17 cellular contexts compared by ENCODE assay signal in the genomic region with DNA sequence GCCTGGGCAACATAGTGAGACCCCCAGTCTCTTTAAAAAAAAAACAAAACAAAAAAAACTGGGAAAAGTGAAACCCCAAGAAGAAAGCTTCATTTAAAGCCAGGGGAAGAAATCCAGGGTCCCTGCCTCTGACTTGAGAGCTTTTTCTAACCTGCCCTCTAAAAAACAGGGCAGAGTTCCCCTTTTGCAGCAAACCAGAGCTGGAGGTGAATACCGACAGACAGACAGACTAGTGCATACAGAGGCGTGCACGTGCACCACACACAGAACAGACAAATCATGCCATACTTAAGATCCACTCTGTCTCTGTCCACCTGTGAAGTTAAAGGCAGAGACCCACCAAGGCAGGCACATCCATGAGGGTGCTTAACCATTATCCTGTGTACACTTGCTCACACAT. TPM values are rescaled to one million over a fixed set of nuclear protein-coding genes. Genes with fewer than 3 reads are reported as not detected.
DNase-seq lines count a peak whose midpoint lies in the region; ATAC-seq, FAIRE-seq and TF ChIP-seq lines count a peak whose summit lies in the region.
"Had no signal": no experiment of that assay in that cellular context is flagged by ENCODE, and none has a peak within 500 bp of the region (broad histone marks: within the 10 kb centered on the region; RNA-seq: fewer than 3 reads in every experiment).

No MANE protein-coding gene starts in this region.

- no peaks in the 10 kb centered on the region for H3K27me3 ChIP-seq in Panc1 (ENCODE audit: control insufficient read depth, insufficient read depth, low read length)
- no peaks in the 10 kb centered on the region for H3K27me3 ChIP-seq in astrocyte (ENCODE audit: insufficient read depth, low read length)

- H3K4me3 ChIP-seq in Panc1 (ENCODE audit: low read depth in 2 of 2, low read length in 2 of 2) (no peak overlapping the region), astrocyte (ENCODE audit: insufficient read depth, low read depth, low read length) (no peak overlapping the region)
- H3K4me3 ChIP-seq: SK-N-MC had no signal

- ATAC-seq in Panc1 (peak; percentile 21; the same call in 1 of the 2 replicates), HG03457 (IDR thresholded peaks at IDR 0.05; ENCODE audit: unreplicated experiment) (no peak)
- peak; percentile 28 to 43 for ATAC-seq in stimulated activated naive B cell treated with anti-CD40 and anti-IgM and Interleukin-4, amounts not matched to agents 10 μg/mL and 1 μg/mL and 100 μg/mL, for 72 hours (replicated peaks)

- H3K36me3 Mint-ChIP-seq in activated naive CD4-positive, alpha-beta T cell treated with anti-CD3 and anti-CD28 coated beads, Interleukin-2, amount 50 U/mL, for 24 hours: peaks cover 9% of the 10 kb centered on the region
- peaks cover 12% of the 10 kb centered on the region for H3K36me3 Mint-ChIP-seq in astrocyte (ENCODE audit: low read depth, unreplicated experiment)
- peaks cover 18 to 24% of the 10 kb centered on the region in 2 donors for H3K36me3 Mint-ChIP-seq in stimulated activated naive B cell treated with anti-CD40 and anti-IgM and Interleukin-4, amounts not matched to agents 10 μg/mL and 1 μg/mL and 100 μg/mL, for 72 hours
- H3K36me3 Mint-ChIP-seq in type B pancreatic cell: peaks cover 3% of the 10 kb centered on the region

- in situ Hi-C loops in Panc1 (cut with HindIII; ENCODE audit: low pct_unique_long_range_greater_than_20kb, low sequenced_read_pairs): no loop called here

- TF ChIP-seq CTCF in Panc1 (IDR thresholded peaks at IDR 0.05) (no peak), astrocyte (IDR thresholded peaks at IDR 0.05; ENCODE audit: insufficient read depth, low read depth, low read length) (no peak), type B pancreatic cell (conservative IDR thresholded peaks at IDR 0.05) (no peak)

- POLR2A ChIA-PET in Panc1 (lab: Charles Lee): no interaction called here

- H3K4me1 ChIP-seq in Panc1 (ENCODE audit: control insufficient read depth, insufficient read depth, low read length) (peaks cover 7% of the 10 kb centered on the region; the same call in 1 of the 2 replicates), astrocyte (ENCODE audit: insufficient read depth, low read length) (peaks cover 12% of the 10 kb centered on the region)

- H3K4me3 Mint-ChIP-seq in activated naive CD4-positive, alpha-beta T cell treated with anti-CD3 and anti-CD28 coated beads, Interleukin-2, amount 50 U/mL, for 24 hours: no peak overlapping the region
- no peak overlapping the region for H3K4me3 Mint-ChIP-seq in astrocyte (ENCODE audit: unreplicated experiment)
- H3K4me3 Mint-ChIP-seq in stimulated activated naive B cell treated with anti-CD40 and anti-IgM and Interleukin-4, amounts not matched to agents 10 μg/mL and 1 μg/mL and 100 μg/mL, for 72 hours: no peak overlapping the region
- H3K4me3 Mint-ChIP-seq in type B pancreatic cell: no peak overlapping the region
- H3K4me3 Mint-ChIP-seq: nephron had no signal

- H3K9me3 ChIP-seq in Panc1 (ENCODE audit: control insufficient read depth, insufficient read depth, low read depth, low read length) (no peaks in the 10 kb centered on the region), astrocyte (ENCODE audit: insufficient read depth, low read depth, low read length) (no peaks in the 10 kb centered on the region)

- peak overlapping the region; percentile 34 for H3K4me2 ChIP-seq in astrocyte (ENCODE audit: low read length)

- H3K27ac Mint-ChIP-seq in activated naive CD4-positive, alpha-beta T cell treated with anti-CD3 and anti-CD28 coated beads, Interleukin-2, amount 50 U/mL, for 24 hours: peak overlapping the region; percentile 59
- H3K27ac Mint-ChIP-seq in astrocyte (ENCODE audit: unreplicated experiment): no peak overlapping the region
- H3K27ac Mint-ChIP-seq in stimulated activated naive B cell treated with anti-CD40 and anti-IgM and Interleukin-4, amounts not matched to agents 10 μg/mL and 1 μg/mL and 100 μg/mL, for 72 hours: no peak overlapping the region
- no peak overlapping the region for H3K27ac Mint-ChIP-seq in type B pancreatic cell
- H3K27ac Mint-ChIP-seq: nephron had no signal

- H3K9me3 Mint-ChIP-seq in activated naive CD4-positive, alpha-beta T cell treated with anti-CD3 and anti-CD28 coated beads, Interleukin-2, amount 50 U/mL, for 24 hours: no peaks in the 10 kb centered on the region
- H3K9me3 Mint-ChIP-seq in astrocyte (ENCODE audit: unreplicated experiment): no peaks in the 10 kb centered on the region
- H3K9me3 Mint-ChIP-seq in stimulated activated naive B cell treated with anti-CD40 and anti-IgM and Interleukin-4, amounts not matched to agents 10 μg/mL and 1 μg/mL and 100 μg/mL, for 72 hours: no peaks in the 10 kb centered on the region
- H3K9me3 Mint-ChIP-seq in type B pancreatic cell: no peaks in the 10 kb centered on the region
- H3K9me3 Mint-ChIP-seq: nephron had no signal

- H3K79me2 ChIP-seq in astrocyte (ENCODE audit: insufficient read depth, low read length): no peaks in the 10 kb centered on the region

- DNase-seq in activated naive CD4-positive, alpha-beta T cell treated with Interleukin-2 at 50 U/mL for 16 hours: no peak
- no peak for DNase-seq in Panc1 (ENCODE audit: low read depth, low spot score)
- no peak for DNase-seq in astrocyte (ENCODE audit: low read depth)
- no peak for DNase-seq in stimulated activated naive B cell treated with anti-CD40 and anti-IgM and Interleukin-4, amounts not matched to agents 10 μg/mL and 1 μg/mL and 100 μg/mL, for 72 hours
- DNase-seq in stimulated activated CD4-positive, alpha-beta T cell treated with anti-CD3 and anti-CD28 coated beads, Interleukin-1b, Interleukin-23, amount 100 ng/mL, for 48 hours: no peak
- no peak for DNase-seq in type B pancreatic cell (ENCODE audit: extremely low spot score, unreplicated experiment)
- DNase-seq: amniotic stem cell, NCI-H1694 had no signal

- peaks cover 56% of the 10 kb centered on the region for H3K4me1 Mint-ChIP-seq in activated naive CD4-positive, alpha-beta T cell treated with anti-CD3 and anti-CD28 coated beads, Interleukin-2, amount 50 U/mL, for 24 hours
- H3K4me1 Mint-ChIP-seq in astrocyte (ENCODE audit: low read depth, unreplicated experiment) (peaks cover 2% of the 10 kb centered on the region), type B pancreatic cell (ENCODE audit: unreplicated experiment) (peaks cover 5% of the 10 kb centered on the region)
- H3K4me1 Mint-ChIP-seq in stimulated activated naive B cell treated with anti-CD40 and anti-IgM and Interleukin-4, amounts not matched to agents 10 μg/mL and 1 μg/mL and 100 μg/mL, for 72 hours: peaks cover 11 to 18% of the 10 kb centered on the region in 2 donors
- H3K4me1 Mint-ChIP-seq: nephron had no signal

- no TSS peak for BruUV-seq in Panc1 (replicated peaks; lab: Mats Ljungman, UMichigan)

- no peak overlapping the region for H3K27ac ChIP-seq in Panc1 (ENCODE audit: low read length)
- H3K27ac ChIP-seq in astrocyte (ENCODE audit: low read depth, low read length): no peak overlapping the region
- H3K27ac ChIP-seq: SK-N-MC, WERI-Rb-1 had no signal

- H3K36me3 ChIP-seq in Panc1 (ENCODE audit: control insufficient read depth, insufficient read depth, low read length) (peaks cover 6% of the 10 kb centered on the region; the same call in 1 of the 2 replicates), astrocyte (ENCODE audit: insufficient read depth, low read length) (peaks cover 30% of the 10 kb centered on the region)

- intact Hi-C loops in Panc1 (cut with micrococcal nuclease; ENCODE audit: unreplicated experiment): no loop called here

- H4K20me1 ChIP-seq in astrocyte (ENCODE audit: insufficient read depth, low read length): peaks cover 40% of the 10 kb centered on the region

- no peak overlapping the region for H3K9ac ChIP-seq in astrocyte (ENCODE audit: low read length)

- CTCF ChIA-PET in Panc1 (lab: Charles Lee): interaction anchor here (0.6 kb wide), 1 partner anchor 12 kb away, joined by 3 read pairs; a partner anchor contains a TSS

- H3K27me3 Mint-ChIP-seq in activated naive CD4-positive, alpha-beta T cell treated with anti-CD3 and anti-CD28 coated beads, Interleukin-2, amount 50 U/mL, for 24 hours: no peaks in the 10 kb centered on the region
- H3K27me3 Mint-ChIP-seq in astrocyte (ENCODE audit: low read depth, unreplicated experiment): no peaks in the 10 kb centered on the region
- no peaks in the 10 kb centered on the region for H3K27me3 Mint-ChIP-seq in stimulated activated naive B cell treated with anti-CD40 and anti-IgM and Interleukin-4, amounts not matched to agents 10 μg/mL and 1 μg/mL and 100 μg/mL, for 72 hours
- H3K27me3 Mint-ChIP-seq in type B pancreatic cell: no peaks in the 10 kb centered on the region

- no peak overlapping the region for H2AFZ ChIP-seq in astrocyte (ENCODE audit: low read depth, low read length)

- FAIRE-seq in astrocyte (lab: Jason Lieb, UNC): no peak

RNA-seq across cellular contexts. Expression of a gene that starts 11.7 kb away (rescaled TPM):
- total RNA-seq in Panc1 (2021; ENCODE audit: unreplicated experiment) (1.0 TPM), astrocyte (3.2 and 4.6 TPM in 2 replicates), type B pancreatic cell (ENCODE audit: low replicate concordance) (33.1 and 67.0 TPM in 2 replicates)
- 2.3 TPM for polyA plus RNA-seq in Panc1 (2012; ENCODE audit: insufficient read length)

RNA-seq across cellular contexts. Expression of a gene that starts 14.6 kb away (rescaled TPM):
- total RNA-seq in Panc1 (2021; ENCODE audit: unreplicated experiment): 75.1 TPM
- 42.0 TPM for polyA plus RNA-seq in Panc1 (2012; ENCODE audit: insufficient read length)
- 57.2 and 60.1 TPM in 2 replicates for total RNA-seq in astrocyte
- total RNA-seq in type B pancreatic cell (ENCODE audit: low replicate concordance): 39.2 and 46.3 TPM in 2 replicates

RNA-seq across cellular contexts. Expression of a gene that starts 56.7 kb away (rescaled TPM):
- total RNA-seq in Panc1 (2021; ENCODE audit: unreplicated experiment) (0.26 TPM), astrocyte (0.65 and 1.9 TPM in 2 replicates), type B pancreatic cell (ENCODE audit: low replicate concordance) (3.7 and 5.0 TPM in 2 replicates)
- polyA plus RNA-seq in Panc1 (2012; ENCODE audit: insufficient read length): not detected
- total RNA-seq: glomerular endothelial cell, LHCN-M2, lung microvascular endothelial cell, pulmonary artery endothelial cell had no signal
